Comparison of ENCODE assay signal across 8 cellular contexts in the genomic region with DNA sequence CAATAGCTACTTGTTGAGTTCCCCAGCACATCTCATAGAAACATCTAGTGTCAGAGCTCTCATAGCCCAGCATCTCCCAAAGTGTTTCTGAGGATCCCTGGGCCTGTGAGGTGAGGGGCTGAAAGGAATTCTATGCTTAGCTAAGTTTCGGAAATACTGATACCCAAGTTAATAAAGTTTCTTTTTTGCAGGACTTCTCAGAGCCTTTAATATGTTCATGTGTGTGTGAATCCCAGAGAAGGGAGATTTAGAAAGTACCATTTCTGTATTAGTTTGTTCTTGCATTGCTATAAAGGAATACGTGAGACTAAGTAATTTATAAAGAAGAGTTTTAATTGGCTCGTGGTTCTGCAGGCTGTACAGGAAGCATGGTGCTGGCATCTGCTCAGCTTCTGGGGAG.
"Had no signal": no experiment of that assay in that cellular context is flagged by ENCODE, and none has a peak within 500 bp of the region (broad histone marks: within the 10 kb centered on the region; RNA-seq: fewer than 3 reads in every experiment).

No MANE protein-coding gene starts in this region.

- H3K4me3 ChIP-seq: GM12878 had no signal

- ATAC-seq: GM12878 had no signal

- FAIRE-seq: G401.6, GM12878, GM12891, GM12892, GM18507, GM19239 had no signal

- DNase-seq: GDM1, GF-D8 had no signal
